In genomic region chr11:79510948-79511347, GRCh38 we compare ENCODE assay signal across 1 cellular context.
TF ChIP-seq lines count a peak whose summit lies in the region.

No MANE protein-coding gene starts in this region.

TF ChIP-seq in SK-N-SH, 30 proteins besides CTCF, POLR2A, EP300 and RAD21 (continued from another document):
- TF ChIP-seq USF1 (IDR thresholded peaks at IDR 0.05; ENCODE audit: borderline replicate concordance, low read depth) (no peak), JUND (IDR thresholded peaks at IDR 0.05) (no peak), MEF2A (IDR thresholded peaks at IDR 0.05; ENCODE audit: borderline replicate concordance, low read depth) (no peak), TEAD4 (IDR thresholded peaks at IDR 0.05; ENCODE audit: borderline replicate concordance, insufficient read depth) (no peak), GABPA (IDR thresholded peaks at IDR 0.05; ENCODE audit: low read depth) (no peak)
- TF ChIP-seq, protein P1, sequence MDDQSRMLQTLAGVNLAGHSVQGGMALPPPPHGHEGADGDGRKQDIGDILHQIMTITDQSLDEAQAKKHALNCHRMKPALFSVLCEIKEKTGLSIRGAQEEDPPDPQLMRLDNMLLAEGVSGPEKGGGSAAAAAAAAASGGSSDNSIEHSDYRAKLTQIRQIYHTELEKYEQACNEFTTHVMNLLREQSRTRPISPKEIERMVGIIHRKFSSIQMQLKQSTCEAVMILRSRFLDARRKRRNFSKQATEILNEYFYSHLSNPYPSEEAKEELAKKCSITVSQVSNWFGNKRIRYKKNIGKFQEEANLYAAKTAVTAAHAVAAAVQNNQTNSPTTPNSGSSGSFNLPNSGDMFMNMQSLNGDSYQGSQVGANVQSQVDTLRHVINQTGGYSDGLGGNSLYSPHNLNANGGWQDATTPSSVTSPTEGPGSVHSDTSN (IDR thresholded peaks at IDR 0.05), result no peak
- TF ChIP-seq, protein P2, sequence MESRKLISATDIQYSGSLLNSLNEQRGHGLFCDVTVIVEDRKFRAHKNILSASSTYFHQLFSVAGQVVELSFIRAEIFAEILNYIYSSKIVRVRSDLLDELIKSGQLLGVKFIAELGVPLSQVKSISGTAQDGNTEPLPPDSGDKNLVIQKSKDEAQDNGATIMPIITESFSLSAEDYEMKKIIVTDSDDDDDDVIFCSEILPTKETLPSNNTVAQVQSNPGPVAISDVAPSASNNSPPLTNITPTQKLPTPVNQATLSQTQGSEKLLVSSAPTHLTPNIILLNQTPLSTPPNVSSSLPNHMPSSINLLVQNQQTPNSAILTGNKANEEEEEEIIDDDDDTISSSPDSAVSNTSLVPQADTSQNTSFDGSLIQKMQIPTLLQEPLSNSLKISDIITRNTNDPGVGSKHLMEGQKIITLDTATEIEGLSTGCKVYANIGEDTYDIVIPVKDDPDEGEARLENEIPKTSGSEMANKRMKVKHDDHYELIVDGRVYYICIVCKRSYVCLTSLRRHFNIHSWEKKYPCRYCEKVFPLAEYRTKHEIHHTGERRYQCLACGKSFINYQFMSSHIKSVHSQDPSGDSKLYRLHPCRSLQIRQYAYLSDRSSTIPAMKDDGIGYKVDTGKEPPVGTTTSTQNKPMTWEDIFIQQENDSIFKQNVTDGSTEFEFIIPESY (IDR thresholded peaks at IDR 0.05; ENCODE audit: borderline replicate concordance, low read depth), result no peak
